1 cellular context compared by ENCODE assay signal in genomic region chr15:82749951-82750830, GRCh38.
TF ChIP-seq lines count a peak whose summit lies in the region.

No MANE protein-coding gene starts in this region.

TF ChIP-seq in GM12878, 131 proteins besides CTCF, POLR2A, EP300 and RAD21 (continued from another document and continues in another):
- TF ChIP-seq CUX1 (IDR thresholded peaks at IDR 0.05; ENCODE audit: insufficient replicate concordance, low read depth, low read length): no peak
- TF ChIP-seq ZBTB11 (CRISPR knock-in tag; IDR thresholded peaks at IDR 0.05): no peak
- TF ChIP-seq RAD51 (IDR thresholded peaks at IDR 0.05): no peak; the same call in 1 of the 2 replicates
- no peak for TF ChIP-seq SUPT20H (IDR thresholded peaks at IDR 0.05; ENCODE audit: borderline replicate concordance, control insufficient read depth, low read depth, low read length)
- TF ChIP-seq NR2C2 (IDR thresholded peaks at IDR 0.05; ENCODE audit: borderline replicate concordance, control insufficient read depth, insufficient read length, low read depth): no peak
- TF ChIP-seq RB1 (IDR thresholded peaks at IDR 0.05; ENCODE audit: borderline replicate concordance): no peak
- peak; percentile 66 for TF ChIP-seq PKNOX1 (IDR thresholded peaks at IDR 0.05)
- TF ChIP-seq LARP7 (IDR thresholded peaks at IDR 0.05): 0 out of 2 replicates have a peak, but pooled peaks have one; percentile 33
- no peak for TF ChIP-seq ZSCAN29 (IDR thresholded peaks at IDR 0.05)
- TF ChIP-seq HDGF (IDR thresholded peaks at IDR 0.05): peak; percentile 76; the same call in 1 of the 2 replicates
- TF ChIP-seq STAT1 (conservative IDR thresholded peaks at IDR 0.05): peak; percentile 24; the same call in 1 of the 2 replicates
- peak; percentile 87 for TF ChIP-seq IKZF1 (conservative IDR thresholded peaks at IDR 0.05)
- 0 out of 2 replicates have a peak, but pooled peaks have one; percentile 49 for TF ChIP-seq MLLT1 (IDR thresholded peaks at IDR 0.05)
- peak; percentile 34; the same call in 1 of the 2 replicates for TF ChIP-seq CBFB (IDR thresholded peaks at IDR 0.05; ENCODE audit: low read depth)
- peak; percentile 69; the same call in 1 of the 2 replicates for TF ChIP-seq SIN3A (IDR thresholded peaks at IDR 0.05; ENCODE audit: low read depth, low read length)
- no peak for TF ChIP-seq KDM1A (IDR thresholded peaks at IDR 0.05; ENCODE audit: borderline replicate concordance)
- TF ChIP-seq MAX (IDR thresholded peaks at IDR 0.05; ENCODE audit: low read depth, low read length): peak; percentile 23
- TF ChIP-seq NRF1 (conservative IDR thresholded peaks at IDR 0.05; ENCODE audit: low read depth, low read length): peak; percentile 45
- TF ChIP-seq TARDBP (IDR thresholded peaks at IDR 0.05; ENCODE audit: borderline replicate concordance): 0 out of 2 replicates have a peak, but pooled peaks have one; percentile 8
- peak; percentile 85 for TF ChIP-seq SPI1 (IDR thresholded peaks at IDR 0.05; ENCODE audit: borderline replicate concordance, insufficient read depth, low read depth, low read length)
- TF ChIP-seq MYC (IDR thresholded peaks at IDR 0.05; ENCODE audit: insufficient read depth, insufficient read length, insufficient replicate concordance, low read length, severe bottlenecking): peak; percentile 79
- no peak for TF ChIP-seq BCLAF1 (IDR thresholded peaks at IDR 0.05)
- TF ChIP-seq SMAD1 (IDR thresholded peaks at IDR 0.05; ENCODE audit: low read depth, partially characterized antibody): peak; percentile 74
- TF ChIP-seq NFIC (IDR thresholded peaks at IDR 0.05; ENCODE audit: low read depth, low read length): no peak
- no peak for TF ChIP-seq CEBPZ (IDR thresholded peaks at IDR 0.05; ENCODE audit: low read depth, low read length)
- peak; percentile 96 for TF ChIP-seq POLR2AphosphoS5 (IDR thresholded peaks at IDR 0.05; ENCODE audit: low read length)
- no peak for TF ChIP-seq FOXM1 (IDR thresholded peaks at IDR 0.05; ENCODE audit: low read depth, low read length)
- TF ChIP-seq TCF3 (IDR thresholded peaks at IDR 0.05; ENCODE audit: borderline replicate concordance, insufficient read depth, low read depth, low read length): no peak
- no peak for TF ChIP-seq MYB (IDR thresholded peaks at IDR 0.05; ENCODE audit: borderline replicate concordance, low read depth, low read length)
- TF ChIP-seq SUZ12 (IDR thresholded peaks at IDR 0.05; ENCODE audit: unreplicated experiment): no peak
- TF ChIP-seq TBL1XR1 (IDR thresholded peaks at IDR 0.05; ENCODE audit: low read depth, low read length): no peak
- TF ChIP-seq EED (IDR thresholded peaks at IDR 0.05; ENCODE audit: low read depth): peak; percentile 66; the same call in 1 of the 2 replicates
- no peak for TF ChIP-seq NFXL1 (IDR thresholded peaks at IDR 0.05; ENCODE audit: borderline replicate concordance)
- no peak for TF ChIP-seq RBBP5 (conservative IDR thresholded peaks at IDR 0.05)
- TF ChIP-seq ZBTB33 (IDR thresholded peaks at IDR 0.05): no peak
- TF ChIP-seq NKRF (conservative IDR thresholded peaks at IDR 0.05): peak; percentile 74
